ENCODE assay signal across 1 cellular context in the genomic region with DNA sequence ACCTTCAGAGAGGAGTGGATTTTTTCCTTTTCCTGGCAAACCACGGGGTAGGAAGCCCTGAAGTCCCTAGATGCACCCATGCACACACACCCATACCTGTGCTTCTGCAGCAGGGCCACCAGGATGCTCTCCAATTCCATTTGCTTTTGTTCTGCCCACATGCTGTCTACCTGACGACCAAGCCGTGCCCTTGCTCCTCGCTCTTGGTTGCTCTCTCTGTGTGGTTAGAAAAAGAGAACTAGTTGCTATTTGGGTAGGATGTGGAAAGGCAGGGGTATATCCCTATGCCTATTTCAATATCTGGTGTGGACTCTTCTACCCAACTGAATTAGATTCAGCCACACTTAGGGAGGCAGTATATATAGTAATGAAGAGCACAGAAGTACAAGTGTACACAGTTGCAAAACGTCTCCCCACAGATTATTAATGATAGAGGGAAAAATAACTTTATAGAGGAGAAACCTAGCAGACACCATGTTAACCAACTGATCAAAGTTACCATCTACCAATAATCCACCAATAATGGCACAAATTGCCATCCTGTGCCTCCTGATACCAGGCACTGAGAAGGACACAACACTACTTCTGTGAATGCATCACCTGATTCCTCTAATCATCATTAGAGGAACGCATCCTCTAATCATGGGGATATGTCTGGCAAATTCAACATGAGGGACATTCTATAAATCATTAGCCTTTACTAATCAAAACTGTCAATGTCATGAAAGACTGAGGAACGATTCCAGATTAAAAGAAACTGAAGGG.
TF ChIP-seq lines count a peak whose summit lies in the region.

No MANE protein-coding gene starts in this region.

TF ChIP-seq in IMR-90, 13 proteins besides CTCF, POLR2A, EP300 and RAD21 (continued from another document):
- TF ChIP-seq NFE2L2 (IDR thresholded peaks at IDR 0.05; ENCODE audit: low read depth, low read length) (no peak), MAZ (IDR thresholded peaks at IDR 0.05; ENCODE audit: borderline replicate concordance, low read depth, low read length) (no peak), RFX5 (IDR thresholded peaks at IDR 0.05; ENCODE audit: low read depth, low read length) (no peak), FOS (IDR thresholded peaks at IDR 0.05; ENCODE audit: low read depth, low read length) (no peak), MAFK (IDR thresholded peaks at IDR 0.05; ENCODE audit: low read depth, low read length) (no peak), CEBPB (IDR thresholded peaks at IDR 0.05; ENCODE audit: low read depth, low read length) (no peak), RCOR1 (IDR thresholded peaks at IDR 0.05; ENCODE audit: insufficient replicate concordance, low read length) (no peak), BHLHE40 (IDR thresholded peaks at IDR 0.05; ENCODE audit: low read depth, low read length) (no peak), MXI1 (IDR thresholded peaks at IDR 0.05; ENCODE audit: borderline replicate concordance, low read depth, low read length) (no peak)
- TF ChIP-seq, protein P1, sequence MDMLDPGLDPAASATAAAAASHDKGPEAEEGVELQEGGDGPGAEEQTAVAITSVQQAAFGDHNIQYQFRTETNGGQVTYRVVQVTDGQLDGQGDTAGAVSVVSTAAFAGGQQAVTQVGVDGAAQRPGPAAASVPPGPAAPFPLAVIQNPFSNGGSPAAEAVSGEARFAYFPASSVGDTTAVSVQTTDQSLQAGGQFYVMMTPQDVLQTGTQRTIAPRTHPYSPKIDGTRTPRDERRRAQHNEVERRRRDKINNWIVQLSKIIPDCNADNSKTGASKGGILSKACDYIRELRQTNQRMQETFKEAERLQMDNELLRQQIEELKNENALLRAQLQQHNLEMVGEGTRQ (IDR thresholded peaks at IDR 0.05; ENCODE audit: low read depth, low read length) = no peak
